In genomic region chr14:54175298-54175942, GRCh38 we compare ENCODE assay signal across 8 cellular contexts.
DNase-seq lines count a peak whose midpoint lies in the region; ATAC-seq and TF ChIP-seq lines count a peak whose summit lies in the region.

No MANE protein-coding gene starts in this region.

- DNase-seq in GM12865 (ENCODE audit: low read depth) (peak; percentile 71), NCI-H1105 treated with DMSO at 0.1 percent for 48 hours (lab: John Stamatoyannopoulos, UW) (peak; percentile 80), T follicular helper cell (ENCODE audit: low read depth) (peak; percentile 4), choroid plexus epithelial cell (ENCODE audit: low read depth) (peak; percentile 84), left lung (no peak)
- DNase-seq in stimulated activated CD4-positive, alpha-beta T cell treated with anti-CD3 and anti-CD28 coated beads, TNF-alpha, amount 100 ng/mL, for 48 hours (ENCODE audit: low read depth in 3 of 3): peak; percentile 9 to 48 (median 14)

- H3K27ac ChIP-seq in ACC112 (ENCODE audit: low read depth, low read length) (no peak overlapping the region), left lung (no peak overlapping the region)

- no peaks in the 10 kb centered on the region for H3K36me3 ChIP-seq in ACC112 (ENCODE audit: insufficient read depth, low read length)
- H3K36me3 ChIP-seq in left lung: no peaks in the 10 kb centered on the region

- H2AFZ ChIP-seq in ACC112 (ENCODE audit: low read length, unreplicated experiment): peak overlapping the region; percentile 82

- intact Hi-C loops in left lung (cut with DNase I): loop anchor here in 1 of 2 donors (10.0 kb wide), 1 partner anchor 631 kb away; no protein-coding TSS in a partner anchor

- H3K27me3 ChIP-seq in ACC112 (ENCODE audit: insufficient read depth, low read length) (no peaks in the 10 kb centered on the region), left lung (peaks cover 0 to 5% of the 10 kb centered on the region in 2 donors)

- H3K79me2 ChIP-seq in ACC112 (ENCODE audit: control insufficient read depth, insufficient read depth, low read length, unreplicated experiment): no peaks in the 10 kb centered on the region

- TF ChIP-seq CTCF in GM12865 (IDR thresholded peaks at IDR 0.05; ENCODE audit: insufficient read depth, low read depth, low read length, missing control alignments): peak; percentile 68
- TF ChIP-seq CTCF in choroid plexus epithelial cell (conservative IDR thresholded peaks at IDR 0.05; ENCODE audit: low read depth, low read length): peak; percentile 80
- TF ChIP-seq CTCF in left lung (IDR thresholded peaks at IDR 0.05): peak; percentile 64 to 92

- H3K9me3 ChIP-seq in left lung: no peaks in the 10 kb centered on the region

- H3K4me3 ChIP-seq in ACC112 (ENCODE audit: low read depth, low read length) (peak overlapping the region; percentile 25; the same call in 1 of the 2 replicates), GM12865 (ENCODE audit: low read depth, low read length) (no peak overlapping the region), choroid plexus epithelial cell (ENCODE audit: low read depth, low read length) (no peak overlapping the region), left lung (no peak overlapping the region)

- ATAC-seq in left lung (peak; percentile 83), HG03354 (IDR thresholded peaks at IDR 0.05; ENCODE audit: poor library complexity, severe bottlenecking, unreplicated experiment) (no peak)

- H3K4me1 ChIP-seq in ACC112 (ENCODE audit: control insufficient read depth, insufficient read depth, low read length, unreplicated experiment) (peaks cover 14% of the 10 kb centered on the region), left lung (peaks cover 0 to 3% of the 10 kb centered on the region in 2 donors)

Comparison
In these comparisons a context has a peak if more than half of its experiments do, and no peak if none do; other contexts are left out.
1. DNase-seq: peak in GM12865 (single experiment), NCI-H1105 treated with DMSO at 0.1 percent for 48 hours (single experiment), T follicular helper cell (single experiment), choroid plexus epithelial cell (single experiment) and stimulated activated CD4-positive, alpha-beta T cell treated with anti-CD3 and anti-CD28 coated beads, TNF-alpha, amount 100 ng/mL, for 48 hours (3 of 3); none in left lung (0 of 2).
2. Peak in every context shown above with its lines, with median percentiles within 50 percentile points of each other: CTCF ChIP-seq.